Comparison of ENCODE assay signal across 12 cellular contexts in the genomic region with DNA sequence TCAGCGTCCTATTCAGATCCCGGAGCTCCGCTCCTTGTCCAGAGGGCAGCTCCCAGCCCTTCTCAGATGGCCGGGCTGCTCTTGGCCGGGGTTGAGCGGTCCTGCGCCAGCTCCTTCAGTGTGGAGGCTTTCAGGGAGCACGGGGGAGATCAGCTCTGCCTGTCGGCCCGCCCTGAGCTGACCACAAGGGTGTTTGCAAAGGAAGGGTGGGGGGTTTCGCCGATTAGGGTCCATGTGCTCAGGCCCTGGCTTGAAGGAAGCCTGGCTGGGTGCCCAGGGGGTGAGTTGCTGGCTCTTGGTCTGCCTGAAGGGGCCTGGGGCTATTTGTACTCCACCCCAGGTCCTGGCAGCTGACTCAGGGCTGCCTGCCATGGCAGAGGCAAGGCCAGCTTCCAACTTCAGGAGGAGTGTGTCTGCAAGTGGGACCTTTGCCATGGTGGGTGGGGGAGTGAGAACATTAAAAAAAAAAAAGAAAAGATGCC.
DNase-seq lines count a peak whose midpoint lies in the region; ATAC-seq and TF ChIP-seq lines count a peak whose summit lies in the region.
"Had no signal": no experiment of that assay in that cellular context is flagged by ENCODE, and none has a peak within 500 bp of the region (broad histone marks: within the 10 kb centered on the region; RNA-seq: fewer than 3 reads in every experiment).

No MANE protein-coding gene starts in this region.

- DNase-seq in anterior cingulate cortex (lab: John Stamatoyannopoulos, UW): peak in 51 of 58 donors; percentile 14 to 88 (median 60)
- DNase-seq in cardiac septum (ENCODE audit: low spot score): peak; percentile 80
- DNase-seq in posterior vena cava (ENCODE audit: low spot score): peak; percentile 88
- no peak for DNase-seq in RPMI8226
- DNase-seq in stimulated activated CD4-positive, alpha-beta T cell treated with anti-CD3 and anti-CD28 coated beads, Interleukin-15, amount 100 ng/mL, for 24 hours: no peak
- DNase-seq in GM13976 (ENCODE audit: low spot score): no peak
- DNase-seq: activated CD8-positive, alpha-beta T cell treated with anti-CD3 and anti-CD28 coated beads for 36 hours; NCI-H1417 had no signal

- ATAC-seq in GM18519 (IDR thresholded peaks at IDR 0.05; ENCODE audit: low FRiP score, unreplicated experiment): no peak
- ATAC-seq: activated CD8-positive, alpha-beta T cell treated with anti-CD3 and anti-CD28 coated beads for 36 hours; stimulated activated effector memory CD8-positive, alpha-beta T cell treated with anti-CD3 and anti-CD28 coated beads, Interleukin-12 subunit alpha, Interleukin-12 subunit beta, amount 100 ng/mL, for 72 hours had no signal

- H3K27ac ChIP-seq in C4-2B: peak overlapping the region; percentile 76
- H3K27ac ChIP-seq: BLaER1 treated with 17β-estradiol and CSF1 and Interleukin-3, amounts not matched to agents 10 nM and 100 nM had no signal

- in situ Hi-C loops in GM13976 (cut with MboI; ENCODE audit: low sequenced_read_pairs, unreplicated experiment): no loop called here

- no peak for TF ChIP-seq CTCF in C4-2B (conservative IDR thresholded peaks at IDR 0.05)
- no peak for TF ChIP-seq CTCF in GM13976 (IDR thresholded peaks at IDR 0.05; ENCODE audit: borderline replicate concordance, control extremely low read depth, extremely low read depth, insufficient read depth, missing control alignments)

- intact Hi-C loops in cardiac septum (cut with DNase I) (no loop called here), posterior vena cava (cut with DNase I) (loop anchor here in 1 of 2 donors (5.0 to 10.0 kb wide), 2 partner anchors 252 to 705 kb away; a partner anchor contains a TSS)

Comparison
In these comparisons a context has a peak if more than half of its experiments do, and no peak if none do; other contexts are left out.
1. DNase-seq: peak in anterior cingulate cortex (51 of 58), cardiac septum (single experiment) and posterior vena cava (single experiment); none in RPMI8226 (single experiment), stimulated activated CD4-positive, alpha-beta T cell treated with anti-CD3 and anti-CD28 coated beads, Interleukin-15, amount 100 ng/mL, for 24 hours (single experiment) and GM13976 (single experiment).